ENCODE assay signal across 2 cellular contexts in genomic region chr3:68988740-68989139, GRCh38.
TF ChIP-seq lines count a peak whose summit lies in the region.

No MANE protein-coding gene starts in this region.

TF ChIP-seq in SK-N-SH, 30 proteins besides CTCF, POLR2A, EP300 and RAD21:
- TF ChIP-seq USF1 (IDR thresholded peaks at IDR 0.05; ENCODE audit: borderline replicate concordance, low read depth) (no peak), TAF1 (IDR thresholded peaks at IDR 0.05; ENCODE audit: borderline replicate concordance, low read depth, low read length) (no peak), RCOR1 (IDR thresholded peaks at IDR 0.05; ENCODE audit: low read length) (no peak), FOXM1 (IDR thresholded peaks at IDR 0.05; ENCODE audit: low read depth) (no peak), FOSL2 (IDR thresholded peaks at IDR 0.05; ENCODE audit: borderline replicate concordance, low read depth) (peak; percentile 20; the same call in 1 of the 2 replicates), TCF12 (IDR thresholded peaks at IDR 0.05) (peak; percentile 50; the same call in 1 of the 2 replicates)

TF ChIP-seq in endothelial cell of umbilical vein, 7 proteins besides CTCF, POLR2A, EP300 and RAD21 (continued from another document):
- TF ChIP-seq JUN (IDR thresholded peaks at IDR 0.05; ENCODE audit: borderline replicate concordance, insufficient read depth, insufficient read length, low read depth) (no peak), GATA2 (IDR thresholded peaks at IDR 0.05; ENCODE audit: insufficient read depth, insufficient read length, low read depth, low read length) (no peak)
